ENCODE assay signal across 25 cellular contexts in the genomic region with DNA sequence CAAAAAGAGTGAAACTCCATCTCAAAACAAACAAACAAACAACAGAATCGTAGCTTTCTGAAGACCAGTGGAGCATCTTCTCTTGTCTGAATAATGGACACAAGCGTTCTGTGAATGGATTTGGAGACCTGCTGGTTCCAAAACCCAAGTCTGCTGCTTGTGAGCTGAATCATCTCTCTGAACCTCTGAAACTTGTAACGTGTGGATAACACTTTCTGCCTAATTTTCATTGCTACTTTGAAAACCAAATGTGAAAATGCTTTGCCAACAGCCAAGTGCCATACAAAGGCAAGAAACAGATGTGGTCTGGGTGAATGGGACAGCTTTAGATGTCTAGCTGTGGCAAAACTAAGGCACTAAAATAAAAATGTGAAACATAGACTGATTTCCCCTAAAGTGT. TPM values are rescaled to one million over a fixed set of nuclear protein-coding genes. Genes with fewer than 3 reads are reported as not detected.
"Had no signal": no experiment of that assay in that cellular context is flagged by ENCODE, and none has a peak within 500 bp of the region (broad histone marks: within the 10 kb centered on the region; RNA-seq: fewer than 3 reads in every experiment).

No MANE protein-coding gene starts in this region.

- DNase-seq: activated CD4-positive, alpha-beta memory T cell treated with anti-CD3 and anti-CD28 coated beads for 36 hours; activated CD4-positive, alpha-beta T cell treated with anti-CD3 and anti-CD28 coated beads, Interleukin-2, amount 10 ng/mL, durations not matched to agents 24 days and 14 days; activated CD4-positive, CD25-positive, alpha-beta regulatory T cell treated with anti-CD3 and anti-CD28 coated beads, Interleukin-2, amount 50 U/mL, for 72 hours; activated CD8-positive, alpha-beta memory T cell treated with anti-CD3 and anti-CD28 coated beads, Interleukin-2, amount 50 U/mL, for 4 hours; activated gamma-delta T cell; activated naive CD4-positive, alpha-beta T cell treated with anti-CD3 and anti-CD28 coated beads, Interleukin-2, amount 10 ng/mL, durations not matched to agents 7 days and 5 days; activated naive CD8-positive, alpha-beta T cell treated with anti-CD3 and anti-CD28 coated beads, Interleukin-2, amount 10 ng/mL, durations not matched to agents 7 days and 5 days; activated T-cell treated with anti-CD3 and anti-CD28 coated beads, Interleukin-2, amount 50 U/mL, for 24 hours; brain microvascular endothelial cell; caudate nucleus; left lung; naive thymus-derived CD4-positive, alpha-beta T cell; ovary; sigmoid colon; spleen; stimulated activated naive CD4-positive, alpha-beta T cell; T-helper 17 cell; T1000 had no signal

- H3K9me3 ChIP-seq: ascending aorta, left lung, ovary, prostate gland, sigmoid colon, spleen, tibial nerve had no signal

- H3K4me3 Mint-ChIP-seq: activated CD4-positive, alpha-beta memory T cell treated with anti-CD3 and anti-CD28 coated beads for 36 hours; activated CD4-positive, alpha-beta T cell treated with anti-CD3 and anti-CD28 coated beads, Interleukin-2, amount 10 ng/mL, durations not matched to agents 24 days and 14 days; activated naive CD4-positive, alpha-beta T cell treated with anti-CD3 and anti-CD28 coated beads, Interleukin-2, amount 10 ng/mL, durations not matched to agents 7 days and 5 days; activated naive CD8-positive, alpha-beta T cell treated with anti-CD3 and anti-CD28 coated beads, Interleukin-2, amount 10 ng/mL, durations not matched to agents 7 days and 5 days; activated T-cell treated with anti-CD3 and anti-CD28 coated beads, Interleukin-2, amount 50 U/mL, for 24 hours; naive thymus-derived CD4-positive, alpha-beta T cell; T-helper 17 cell had no signal

- H3K4me1 Mint-ChIP-seq: activated CD4-positive, alpha-beta T cell treated with anti-CD3 and anti-CD28 coated beads, Interleukin-2, amount 10 ng/mL, durations not matched to agents 24 days and 14 days; activated naive CD4-positive, alpha-beta T cell treated with anti-CD3 and anti-CD28 coated beads, Interleukin-2, amount 10 ng/mL, durations not matched to agents 7 days and 5 days; activated naive CD8-positive, alpha-beta T cell treated with anti-CD3 and anti-CD28 coated beads, Interleukin-2, amount 10 ng/mL, durations not matched to agents 7 days and 5 days; naive thymus-derived CD4-positive, alpha-beta T cell; T-helper 17 cell had no signal

- H3K27ac ChIP-seq: ascending aorta, brain microvascular endothelial cell, foreskin keratinocyte, left lung, ovary, prostate gland, sigmoid colon, spleen, tibial nerve had no signal

- ATAC-seq: naive thymus-derived CD4-positive, alpha-beta T cell; T-helper 17 cell had no signal

- H3K36me3 Mint-ChIP-seq: activated CD4-positive, alpha-beta memory T cell treated with anti-CD3 and anti-CD28 coated beads for 36 hours; activated naive CD4-positive, alpha-beta T cell treated with anti-CD3 and anti-CD28 coated beads, Interleukin-2, amount 10 ng/mL, durations not matched to agents 7 days and 5 days; activated naive CD8-positive, alpha-beta T cell treated with anti-CD3 and anti-CD28 coated beads, Interleukin-2, amount 10 ng/mL, durations not matched to agents 7 days and 5 days had no signal

- H3K9me3 Mint-ChIP-seq: activated CD4-positive, alpha-beta memory T cell treated with anti-CD3 and anti-CD28 coated beads for 36 hours; activated naive CD4-positive, alpha-beta T cell treated with anti-CD3 and anti-CD28 coated beads, Interleukin-2, amount 10 ng/mL, durations not matched to agents 7 days and 5 days; activated naive CD8-positive, alpha-beta T cell treated with anti-CD3 and anti-CD28 coated beads, Interleukin-2, amount 10 ng/mL, durations not matched to agents 7 days and 5 days; activated T-cell treated with anti-CD3 and anti-CD28 coated beads, Interleukin-2, amount 50 U/mL, for 24 hours had no signal

- H3K27ac Mint-ChIP-seq: activated CD4-positive, alpha-beta memory T cell treated with anti-CD3 and anti-CD28 coated beads for 36 hours; activated CD4-positive, alpha-beta T cell treated with anti-CD3 and anti-CD28 coated beads, Interleukin-2, amount 10 ng/mL, durations not matched to agents 24 days and 14 days; activated naive CD4-positive, alpha-beta T cell treated with anti-CD3 and anti-CD28 coated beads, Interleukin-2, amount 10 ng/mL, durations not matched to agents 7 days and 5 days; activated naive CD8-positive, alpha-beta T cell treated with anti-CD3 and anti-CD28 coated beads, Interleukin-2, amount 10 ng/mL, durations not matched to agents 7 days and 5 days; activated T-cell treated with anti-CD3 and anti-CD28 coated beads, Interleukin-2, amount 50 U/mL, for 24 hours; naive thymus-derived CD4-positive, alpha-beta T cell; T-helper 17 cell had no signal

- H3K27me3 ChIP-seq: ascending aorta, brain microvascular endothelial cell, foreskin keratinocyte, left lung, ovary, sigmoid colon, tibial nerve had no signal

- H3K36me3 ChIP-seq: ascending aorta, brain microvascular endothelial cell, left lung, ovary, prostate gland, sigmoid colon, spleen, tibial nerve had no signal

- H3K27me3 Mint-ChIP-seq: activated naive CD4-positive, alpha-beta T cell treated with anti-CD3 and anti-CD28 coated beads, Interleukin-2, amount 10 ng/mL, durations not matched to agents 7 days and 5 days; T-helper 17 cell had no signal

- H3K4me3 ChIP-seq: ascending aorta, left lung, lung, ovary, prostate gland, sigmoid colon, spleen, tibial nerve had no signal

- H3K4me1 ChIP-seq: ascending aorta, foreskin keratinocyte, left lung, prostate gland, sigmoid colon, spleen, tibial nerve had no signal

- FAIRE-seq: endothelial cell of umbilical vein, islet of Langerhans had no signal

RNA-seq across cellular contexts. Expression of gene PHACTR1, which starts 44.3 kb away (rescaled TPM):
- total RNA-seq: activated CD4-positive, alpha-beta memory T cell treated with anti-CD3 and anti-CD28 coated beads for 36 hours had no signal
